Comparison of ENCODE assay signal across 30 cellular contexts in genomic region chr10:92846-93245, GRCh38. TPM values are rescaled to one million over a fixed set of nuclear protein-coding genes. Genes with fewer than 3 reads are reported as not detected.
A peak's percentile ranks its signal among the peaks of the same experiment; 100 is the strongest.
DNase-seq lines count a peak whose midpoint lies in the region; ATAC-seq, FAIRE-seq and TF ChIP-seq lines count a peak whose summit lies in the region.
"Had no signal": no experiment of that assay in that cellular context is flagged by ENCODE, and none has a peak within 500 bp of the region (broad histone marks: within the 10 kb centered on the region; RNA-seq: fewer than 3 reads in every experiment).

No MANE protein-coding gene starts in this region.

- H3K9me3 Mint-ChIP-seq in Calu3 (ENCODE audit: low read depth, unreplicated experiment) = peaks cover 10% of the 10 kb centered on the region
- peaks cover 24% of the 10 kb centered on the region for H3K9me3 Mint-ChIP-seq in nephron

- BruUV-seq in Calu3 (replicated peaks; lab: Mats Ljungman, UMichigan) = no TSS peak

- intact Hi-C loops in Calu3 (cut with micrococcal nuclease; ENCODE audit: unreplicated experiment) = no loop called here

- no peak for FAIRE-seq in bronchial epithelial cell (lab: Jason Lieb, UNC)
- FAIRE-seq: colon, GM12891 had no signal

- no peaks in the 10 kb centered on the region for H3K27me3 Mint-ChIP-seq in Calu3 (ENCODE audit: unreplicated experiment)
- peaks cover 12% of the 10 kb centered on the region for H3K27me3 Mint-ChIP-seq in nephron (ENCODE audit: low read depth)
- H3K27me3 Mint-ChIP-seq: stimulated activated naive CD8-positive, alpha-beta T cell treated with anti-CD3 and anti-CD28 coated beads, Interleukin-15, Interleukin-2, amounts not matched to agents 100 ng/mL and 50 ng/mL, for 24 hours had no signal

- no peaks in the 10 kb centered on the region for H3K36me3 ChIP-seq in bronchial epithelial cell (ENCODE audit: control insufficient read depth, insufficient read depth, low read length)
- H3K36me3 ChIP-seq: BE2C, cardiac muscle cell, neural progenitor cell had no signal

- H3K27ac Mint-ChIP-seq in Calu3 (ENCODE audit: unreplicated experiment) = no peak overlapping the region
- H3K27ac Mint-ChIP-seq in nephron = peak overlapping the region; percentile 79 to 96 (median 83)
- H3K27ac Mint-ChIP-seq: activated naive CD8-positive, alpha-beta T cell treated with anti-CD3 and anti-CD28 coated beads, Interleukin-2, amount 10 ng/mL, durations not matched to agents 7 days and 5 days; CD8-positive, alpha-beta T cell; neural progenitor cell; stimulated activated naive CD8-positive, alpha-beta T cell treated with anti-CD3 and anti-CD28 coated beads, Interleukin-15, Interleukin-2, amounts not matched to agents 100 ng/mL and 50 ng/mL, for 24 hours had no signal

- CTCF ChIA-PET in Calu3 (lab: Charles Lee) = interaction anchor here (1.0 kb wide), 1 partner anchor 17 kb away, joined by 3 read pairs; no protein-coding TSS in a partner anchor

- H3K4me3 Mint-ChIP-seq in Calu3 (ENCODE audit: low read depth, unreplicated experiment) (peak overlapping the region; percentile 37), nephron (peak overlapping the region in 1 of 3 experiments; percentile 33)
- H3K4me3 Mint-ChIP-seq: activated naive CD8-positive, alpha-beta T cell treated with anti-CD3 and anti-CD28 coated beads, Interleukin-2, amount 10 ng/mL, durations not matched to agents 7 days and 5 days; CD8-positive, alpha-beta T cell; neural progenitor cell; stimulated activated naive CD8-positive, alpha-beta T cell treated with anti-CD3 and anti-CD28 coated beads, Interleukin-15, Interleukin-2, amounts not matched to agents 100 ng/mL and 50 ng/mL, for 24 hours had no signal

- DNase-seq in Calu3 (no peak), HT-29 (ENCODE audit: low spot score) (peak; percentile 62), bronchial epithelial cell (ENCODE audit: low read depth) (peak; percentile 77), NCI-H1694 (lab: John Stamatoyannopoulos, UW) (no peak), T-helper 9 cell (no peak), NCI-H2029 (lab: John Stamatoyannopoulos, UW) (no peak)
- DNase-seq: activated CD4-positive, alpha-beta T cell treated with anti-CD3 and anti-CD28 coated beads for 4 hours; activated naive CD8-positive, alpha-beta T cell treated with anti-CD3 and anti-CD28 coated beads, Interleukin-2, amount 10 ng/mL, durations not matched to agents 7 days and 5 days; BE2C; DMS 273 treated with DMSO at 0.1 percent for 48 hours; hypothalamus; left colon; mesenchymal stem cell; NCI-H1436 treated with DMSO at 0.1 percent for 48 hours; NCI-H2171; NCI-H524 treated with DMSO at 0.1 percent for 48 hours; posterior cingulate gyrus; Right ventricle myocardium superior; stimulated activated CD4-positive, alpha-beta T cell treated with anti-CD3 and anti-CD28 coated beads, Interleukin-1b, Interleukin-23, amount 100 ng/mL, for 48 hours had no signal

- H3K36me3 Mint-ChIP-seq in Calu3 (ENCODE audit: insufficient read depth, unreplicated experiment) = peaks cover 6% of the 10 kb centered on the region
- peaks cover 8% of the 10 kb centered on the region for H3K36me3 Mint-ChIP-seq in nephron (ENCODE audit: low read depth)
- H3K36me3 Mint-ChIP-seq: CD8-positive, alpha-beta T cell had no signal

- no peaks in the 10 kb centered on the region for H3K27me3 ChIP-seq in bronchial epithelial cell (ENCODE audit: control insufficient read depth, insufficient read depth, low read length)
- H3K27me3 ChIP-seq: BE2C, cardiac muscle cell, neural progenitor cell had no signal

- ATAC-seq in HG02870 (IDR thresholded peaks at IDR 0.05; ENCODE audit: unreplicated experiment) = no peak
- ATAC-seq: CD8-positive, alpha-beta T cell; left colon had no signal

- no peak overlapping the region for H3K4me3 ChIP-seq in bronchial epithelial cell (ENCODE audit: low read depth, low read length)
- H3K4me3 ChIP-seq: cardiac muscle cell, neural progenitor cell had no signal

- H3K4me1 Mint-ChIP-seq in Calu3 (ENCODE audit: low read depth, unreplicated experiment) (peaks cover 16% of the 10 kb centered on the region), nephron (no peaks in the 10 kb centered on the region)
- H3K4me1 Mint-ChIP-seq: neural progenitor cell had no signal

- TF ChIP-seq CTCF in Calu3 (IDR thresholded peaks at IDR 0.05; ENCODE audit: unreplicated experiment) (no peak), bronchial epithelial cell (IDR thresholded peaks at IDR 0.05; ENCODE audit: insufficient read depth, low read length, severe bottlenecking) (no peak), nephron (IDR thresholded peaks at IDR 0.05; ENCODE audit: unreplicated experiment in 3 of 3) (no peak)

RNA-seq across cellular contexts. Expression of gene ZMYND11, which starts 42.4 kb away (rescaled TPM):
- total RNA-seq in Calu3 (2022) (37.9 and 40.3 TPM in 2 replicates), bronchial epithelial cell (49.2 and 55.6 TPM in 2 replicates)
- 20.9 and 24.2 TPM in 2 replicates for total RNA-seq in HT-29 (2014; rRNA removed; shearing (Covaris generic))

RNA-seq across cellular contexts. Expression of gene TUBB8, which starts 43.8 kb away (rescaled TPM):
- total RNA-seq in Calu3 (2022) (0.34 TPM in 1 of 2 replicates, not detected in the other), bronchial epithelial cell (not detected in 2 replicates)
- not detected in 2 replicates for total RNA-seq in HT-29 (2014; rRNA removed; shearing (Covaris generic))
- total RNA-seq: activated naive CD8-positive, alpha-beta T cell treated with anti-CD3 and anti-CD28 coated beads, Interleukin-2, amount 10 ng/mL, durations not matched to agents 7 days and 5 days; aorta; CD8-positive, alpha-beta T cell; H4; Right ventricle myocardium superior; T-helper 2 cell treated with Interferon-gamma antibody and Interleukin-4, amounts not matched to agents 100 ng/mL and 5 ng/mL, for 36 hours had no signal

Comparison
In these comparisons a context has a peak if more than half of its experiments do, and no peak if none do; other contexts are left out.
1. DNase-seq: peak in HT-29 (single experiment) and bronchial epithelial cell (single experiment); none in Calu3 (single experiment), NCI-H1694 (single experiment), T-helper 9 cell (single experiment) and NCI-H2029 (single experiment).